In the genomic region with DNA sequence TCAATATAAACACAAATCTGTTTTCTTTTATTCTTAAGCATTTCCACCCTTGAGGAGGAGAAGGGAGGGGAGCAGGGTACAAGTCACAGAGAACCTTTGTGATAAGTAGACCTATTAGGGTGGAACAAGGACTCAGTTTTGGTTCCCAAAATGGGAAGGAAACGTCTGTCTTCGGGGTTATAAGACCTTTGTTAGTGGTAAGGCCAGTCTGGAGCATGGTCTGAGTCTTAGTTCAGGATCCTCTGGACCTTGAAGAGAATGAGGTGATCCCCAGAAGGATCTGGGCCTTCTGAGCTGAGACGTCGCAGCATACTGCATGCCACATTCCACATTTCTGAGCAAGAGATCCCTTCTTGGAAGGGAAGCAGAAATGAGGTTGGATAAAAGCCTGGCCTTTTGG, we compare ENCODE assay signal across 24 cellular contexts. TPM values are rescaled to one million over a fixed set of nuclear protein-coding genes. Genes with fewer than 3 reads are reported as not detected.
DNase-seq lines count a peak whose midpoint lies in the region; ATAC-seq lines count a peak whose summit lies in the region.
"Had no signal": no experiment of that assay in that cellular context is flagged by ENCODE, and none has a peak within 500 bp of the region (broad histone marks: within the 10 kb centered on the region; RNA-seq: fewer than 3 reads in every experiment).

No MANE protein-coding gene starts in this region.

- CTCF ChIA-PET in CD8-positive, alpha-beta memory T cell (lab: Charles Lee), result interaction anchor here (1.6 kb wide), 1 partner anchor 345 kb away, joined by 4 read pairs; no protein-coding TSS in a partner anchor

- H3K27ac ChIP-seq in CD8-positive, alpha-beta memory T cell (ENCODE audit: low read depth, low read length), result no peak overlapping the region
- H3K27ac ChIP-seq: brain microvascular endothelial cell, heart right ventricle, HL-60, thyroid gland, WERI-Rb-1 had no signal

- no peak for DNase-seq in activated T-cell treated with anti-CD3 and anti-CD28 coated beads, Interleukin-2, amount 50 U/mL, for 72 hours
- DNase-seq in activated T-cell treated with anti-CD3 and anti-CD28 coated beads, Interleukin-2, amount 50 U/mL, for 1 hour, result no peak
- no peak for DNase-seq in CD8-positive, alpha-beta memory T cell
- DNase-seq in activated naive CD8-positive, alpha-beta T cell treated with anti-CD3 and anti-CD28 coated beads, Interleukin-2, amount 10 ng/mL, durations not matched to agents 7 days and 5 days, result no peak
- no peak for DNase-seq in naive thymus-derived CD8-positive, alpha-beta T cell
- DNase-seq in stimulated activated CD4-positive, alpha-beta T cell treated with anti-CD3 and anti-CD28 coated beads, Interleukin-2, amount 100 ng/mL, for 24 hours, result no peak
- DNase-seq in NCI-H2196 (lab: John Stamatoyannopoulos, UW; ENCODE audit: unreplicated experiment), result no peak
- DNase-seq: activated CD8-positive, alpha-beta memory T cell treated with anti-CD3 and anti-CD28 coated beads for 24 hours; brain microvascular endothelial cell; erythroblast; heart right ventricle; NCI-H1092 treated with DMSO at 0.1 percent for 48 hours; NCI-H2029 treated with DMSO at 0.1 percent for 48 hours; NCI-H82; OCI-M1; small intestine; stimulated activated CD4-positive, alpha-beta T cell treated with anti-CD3 and anti-CD28 coated beads, Interleukin-1b, Interleukin-23, amount 100 ng/mL, for 48 hours; T-helper 9 cell; thyroid gland; WERI-Rb-1 had no signal

- H3K27me3 ChIP-seq in CD8-positive, alpha-beta memory T cell (ENCODE audit: insufficient read depth, low read length, poor library complexity, severe bottlenecking), result no peaks in the 10 kb centered on the region
- H3K27me3 ChIP-seq: brain microvascular endothelial cell, heart right ventricle, thyroid gland had no signal

- H3K4me1 Mint-ChIP-seq in activated T-cell treated with anti-CD3 and anti-CD28 coated beads, Interleukin-2, amount 50 U/mL, for 72 hours (ENCODE audit: low read depth), result peaks cover 13% of the 10 kb centered on the region
- peaks cover 32 to 46% (median 42%) of the 10 kb centered on the region in 3 donors for H3K4me1 Mint-ChIP-seq in CD8-positive, alpha-beta memory T cell
- peaks cover 26% of the 10 kb centered on the region for H3K4me1 Mint-ChIP-seq in activated naive CD8-positive, alpha-beta T cell treated with anti-CD3 and anti-CD28 coated beads, Interleukin-2, amount 10 ng/mL, durations not matched to agents 7 days and 5 days
- peaks cover 23 to 55% (median 36%) of the 10 kb centered on the region in 4 donors for H3K4me1 Mint-ChIP-seq in naive thymus-derived CD8-positive, alpha-beta T cell

- peaks cover 15 to 34% of the 10 kb centered on the region in 2 donors for H3K36me3 Mint-ChIP-seq in activated T-cell treated with anti-CD3 and anti-CD28 coated beads, Interleukin-2, amount 50 U/mL, for 72 hours (ENCODE audit: insufficient read depth in 2 of 2)
- peaks cover 12 to 85% (median 17%) of the 10 kb centered on the region in 3 donors for H3K36me3 Mint-ChIP-seq in CD8-positive, alpha-beta memory T cell
- H3K36me3 Mint-ChIP-seq in activated naive CD8-positive, alpha-beta T cell treated with anti-CD3 and anti-CD28 coated beads, Interleukin-2, amount 10 ng/mL, durations not matched to agents 7 days and 5 days, result peaks cover 38% of the 10 kb centered on the region
- H3K36me3 Mint-ChIP-seq in naive thymus-derived CD8-positive, alpha-beta T cell, result peaks cover 6 to 83% (median 22%) of the 10 kb centered on the region in 3 donors

- H3K27me3 Mint-ChIP-seq in activated T-cell treated with anti-CD3 and anti-CD28 coated beads, Interleukin-2, amount 50 U/mL, for 72 hours (ENCODE audit: low read depth), result no peaks in the 10 kb centered on the region
- H3K27me3 Mint-ChIP-seq in CD8-positive, alpha-beta memory T cell, result no peaks in the 10 kb centered on the region
- no peaks in the 10 kb centered on the region for H3K27me3 Mint-ChIP-seq in activated naive CD8-positive, alpha-beta T cell treated with anti-CD3 and anti-CD28 coated beads, Interleukin-2, amount 10 ng/mL, durations not matched to agents 7 days and 5 days
- no peaks in the 10 kb centered on the region for H3K27me3 Mint-ChIP-seq in naive thymus-derived CD8-positive, alpha-beta T cell

- peak overlapping the region; percentile 68 for H3K27ac Mint-ChIP-seq in activated T-cell treated with anti-CD3 and anti-CD28 coated beads, Interleukin-2, amount 50 U/mL, for 72 hours
- H3K27ac Mint-ChIP-seq in CD8-positive, alpha-beta memory T cell, result peak overlapping the region; percentile 39 to 97 (median 92)
- H3K27ac Mint-ChIP-seq in activated naive CD8-positive, alpha-beta T cell treated with anti-CD3 and anti-CD28 coated beads, Interleukin-2, amount 10 ng/mL, durations not matched to agents 7 days and 5 days, result peak overlapping the region; percentile 66
- H3K27ac Mint-ChIP-seq in naive thymus-derived CD8-positive, alpha-beta T cell, result peak overlapping the region in 9 of 10 donors; percentile 9 to 96 (median 82)

- no peak overlapping the region for H3K4me3 ChIP-seq in CD8-positive, alpha-beta memory T cell (ENCODE audit: low read length)
- H3K4me3 ChIP-seq: heart right ventricle, thyroid gland had no signal

- peaks cover 17% of the 10 kb centered on the region for H3K4me1 ChIP-seq in CD8-positive, alpha-beta memory T cell (ENCODE audit: insufficient read depth, low read length)
- H3K4me1 ChIP-seq: thyroid gland had no signal

- ATAC-seq in activated T-cell treated with anti-CD3 and anti-CD28 coated beads, Interleukin-2, amount 50 U/mL, for 72 hours (replicated peaks in 1 of 2), result no peak
- no peak for ATAC-seq in activated naive CD8-positive, alpha-beta T cell treated with anti-CD3 and anti-CD28 coated beads, Interleukin-2, amount 10 ng/mL, durations not matched to agents 7 days and 5 days (ENCODE audit: low read depth)
- no peak for ATAC-seq in naive thymus-derived CD8-positive, alpha-beta T cell
- ATAC-seq in HG03196 (IDR thresholded peaks at IDR 0.05; ENCODE audit: unreplicated experiment), result no peak
- ATAC-seq: heart right ventricle had no signal

- no peaks in the 10 kb centered on the region for H3K9me3 ChIP-seq in CD8-positive, alpha-beta memory T cell (ENCODE audit: low read length)
- H3K9me3 ChIP-seq: heart right ventricle, thyroid gland had no signal

- peaks cover 20% of the 10 kb centered on the region for H3K36me3 ChIP-seq in CD8-positive, alpha-beta memory T cell (ENCODE audit: insufficient read depth, low read length)

- no peaks in the 10 kb centered on the region for H3K9me3 Mint-ChIP-seq in activated T-cell treated with anti-CD3 and anti-CD28 coated beads, Interleukin-2, amount 50 U/mL, for 72 hours
- no peaks in the 10 kb centered on the region for H3K9me3 Mint-ChIP-seq in CD8-positive, alpha-beta memory T cell
- no peaks in the 10 kb centered on the region for H3K9me3 Mint-ChIP-seq in activated naive CD8-positive, alpha-beta T cell treated with anti-CD3 and anti-CD28 coated beads, Interleukin-2, amount 10 ng/mL, durations not matched to agents 7 days and 5 days
- no peaks in the 10 kb centered on the region for H3K9me3 Mint-ChIP-seq in naive thymus-derived CD8-positive, alpha-beta T cell
- H3K9me3 Mint-ChIP-seq: activated T-helper 1 cell treated with anti-CD3 and anti-CD28 coated beads, Interleukin-12 subunit alpha, Interleukin-12 subunit beta, Interleukin-2, Interleukin-4 antibody, amounts not matched to agents 30 ng/mL and 10 ng/mL and 1 ng/mL, durations not matched to agents 14 hours and 24 hours and 36 hours had no signal

- H3K4me3 Mint-ChIP-seq in activated T-cell treated with anti-CD3 and anti-CD28 coated beads, Interleukin-2, amount 50 U/mL, for 72 hours, result no peak overlapping the region
- H3K4me3 Mint-ChIP-seq in CD8-positive, alpha-beta memory T cell, result peak overlapping the region in 5 of 7 donors; percentile 37 to 84 (median 63)
- peak overlapping the region; percentile 51 for H3K4me3 Mint-ChIP-seq in activated naive CD8-positive, alpha-beta T cell treated with anti-CD3 and anti-CD28 coated beads, Interleukin-2, amount 10 ng/mL, durations not matched to agents 7 days and 5 days
- peak overlapping the region in 8 of 10 donors; percentile 30 to 76 (median 50) for H3K4me3 Mint-ChIP-seq in naive thymus-derived CD8-positive, alpha-beta T cell
- H3K4me3 Mint-ChIP-seq: activated T-helper 1 cell treated with anti-CD3 and anti-CD28 coated beads, Interleukin-12 subunit alpha, Interleukin-12 subunit beta, Interleukin-2, Interleukin-4 antibody, amounts not matched to agents 30 ng/mL and 10 ng/mL and 1 ng/mL, durations not matched to agents 14 hours and 24 hours and 36 hours had no signal

- POLR2A ChIA-PET in CD8-positive, alpha-beta memory T cell (lab: Charles Lee), result no interaction called here
- POLR2A ChIA-PET in activated naive CD8-positive, alpha-beta T cell treated with anti-CD3 and anti-CD28 coated beads, Interleukin-2, amount 10 ng/mL, durations not matched to agents 7 days and 5 days (lab: Charles Lee), result no interaction called here
- POLR2A ChIA-PET in naive thymus-derived CD8-positive, alpha-beta T cell (lab: Charles Lee), result interaction anchor here (1.7 kb wide), 1 partner anchor 45 kb away, joined by 13 read pairs; a partner anchor contains a TSS

RNA-seq across cellular contexts. Expression of a gene that starts 37.2 kb away (rescaled TPM):
- total RNA-seq in activated T-cell treated with anti-CD3 and anti-CD28 coated beads, Interleukin-2, amount 50 U/mL, for 72 hours, result under 1 TPM in 1 of 2 donors, not detected in 1; 0.43 TPM
- under 1 TPM in 1 of 2 experiments, not detected in 1; 0.18 TPM for total RNA-seq in CD8-positive, alpha-beta memory T cell
- 1.0 TPM for polyA plus RNA-seq in CD8-positive, alpha-beta memory T cell
- total RNA-seq in activated naive CD8-positive, alpha-beta T cell treated with anti-CD3 and anti-CD28 coated beads, Interleukin-2, amount 10 ng/mL, durations not matched to agents 7 days and 5 days, result not detected
- under 1 TPM; 0.22 to 0.86 TPM for total RNA-seq in naive thymus-derived CD8-positive, alpha-beta T cell
- under 1 TPM in 2 of 3 donors, not detected in 1; 0.34 to 0.67 TPM for polyA plus RNA-seq in naive thymus-derived CD8-positive, alpha-beta T cell
- total RNA-seq: A673; activated T-helper 1 cell treated with anti-CD3 and anti-CD28 coated beads, Interleukin-12 subunit alpha, Interleukin-12 subunit beta, Interleukin-2, Interleukin-4 antibody, amounts not matched to agents 30 ng/mL and 10 ng/mL and 1 ng/mL, durations not matched to agents 14 hours and 24 hours and 36 hours had no signal

RNA-seq across cellular contexts. Expression of a gene that starts 45.3 kb away (rescaled TPM):
- 10 to 100 TPM; 59.3 to 63.8 TPM for total RNA-seq in activated T-cell treated with anti-CD3 and anti-CD28 coated beads, Interleukin-2, amount 50 U/mL, for 72 hours
- 10 to 100 TPM; 47.7 to 52.7 TPM for total RNA-seq in CD8-positive, alpha-beta memory T cell
- 154 TPM for polyA plus RNA-seq in CD8-positive, alpha-beta memory T cell
- 10 to 100 TPM; 77.7 to 78.3 TPM for total RNA-seq in activated naive CD8-positive, alpha-beta T cell treated with anti-CD3 and anti-CD28 coated beads, Interleukin-2, amount 10 ng/mL, durations not matched to agents 7 days and 5 days
- 100 to 1,000 TPM; 112 to 116 TPM for total RNA-seq in naive thymus-derived CD8-positive, alpha-beta T cell
- 100 to 1,000 TPM; 134 to 157 (median 153) TPM for polyA plus RNA-seq in naive thymus-derived CD8-positive, alpha-beta T cell

RNA-seq across cellular contexts. Expression of a gene that starts 58.0 kb away (rescaled TPM):
- total RNA-seq in activated T-cell treated with anti-CD3 and anti-CD28 coated beads, Interleukin-2, amount 50 U/mL, for 72 hours, result 100 to 1,000 TPM; 248 to 266 TPM
- total RNA-seq in CD8-positive, alpha-beta memory T cell, result 100 to 1,000 TPM; 329 to 344 TPM
- polyA plus RNA-seq in CD8-positive, alpha-beta memory T cell, result 28.4 TPM
- total RNA-seq in activated naive CD8-positive, alpha-beta T cell treated with anti-CD3 and anti-CD28 coated beads, Interleukin-2, amount 10 ng/mL, durations not matched to agents 7 days and 5 days, result 100 to 1,000 TPM; 165 to 175 TPM
- 100 to 1,000 TPM; 177 to 180 TPM for total RNA-seq in naive thymus-derived CD8-positive, alpha-beta T cell
- polyA plus RNA-seq in naive thymus-derived CD8-positive, alpha-beta T cell, result 10 to 100 TPM; 10.9 to 29.4 (median 13.8) TPM

Comparison
In these comparisons a context has a peak if more than half of its experiments do, and no peak if none do; other contexts are left out.
1. H3K4me3 Mint-ChIP-seq: peak in CD8-positive, alpha-beta memory T cell (5 of 7), activated naive CD8-positive, alpha-beta T cell treated with anti-CD3 and anti-CD28 coated beads, Interleukin-2, amount 10 ng/mL, durations not matched to agents 7 days and 5 days (single experiment) and naive thymus-derived CD8-positive, alpha-beta T cell (8 of 10); none in activated T-cell treated with anti-CD3 and anti-CD28 coated beads, Interleukin-2, amount 50 U/mL, for 72 hours (0 of 2).
2. Peak in every context shown above with its lines, with median percentiles within 50 percentile points of each other: H3K27ac Mint-ChIP-seq.